Comparison of ENCODE assay signal across 8 cellular contexts in genomic region chr12:6943719-6944380, GRCh38. TPM values are rescaled to one million over a fixed set of nuclear protein-coding genes. Genes with fewer than 3 reads are reported as not detected.
DNase-seq lines count a peak whose midpoint lies in the region; ATAC-seq and TF ChIP-seq lines count a peak whose summit lies in the region.

TSS of gene C12orf57 (plus strand) at chr12:6944022. CDS start at chr12:6944122, 100 bp downstream.
TSS of gene RNU7-1 (plus strand) at chr12:6943816.

- H3K4me3 Mint-ChIP-seq in activated CD8-positive, alpha-beta T cell treated with anti-CD3 and anti-CD28 coated beads for 36 hours, result peak within 1 kb of the TSS; percentile 85
- peak within 1 kb of the TSS; percentile 95 for H3K4me3 Mint-ChIP-seq in memory B cell

- DNase-seq in CMK (ENCODE audit: low read depth) (peak; percentile 82), HK-2 (ENCODE audit: unreplicated experiment) (peak; percentile 90), NCI-H774 (lab: John Stamatoyannopoulos, UW) (peak; percentile 86), memory B cell (ENCODE audit: low spot score in 2 of 2) (peak; percentile 63 to 79)
- DNase-seq in activated CD8-positive, alpha-beta T cell treated with anti-CD3 and anti-CD28 coated beads for 36 hours, result peak; percentile 93
- DNase-seq in effector memory CD4-positive, alpha-beta T cell, result peak; percentile 62 to 71 (median 70)
- peak; percentile 86 for DNase-seq in stimulated activated CD8-positive, alpha-beta memory T cell treated with anti-CD3 and anti-CD28 coated beads, Interleukin-4, amount 100 ng/mL, for 48 hours

- no peaks in the 10 kb centered on the region for H3K9me3 ChIP-seq in effector memory CD4-positive, alpha-beta T cell (ENCODE audit: control insufficient read depth, low read length)

- intact Hi-C loops in activated CD8-positive, alpha-beta T cell treated with anti-CD3 and anti-CD28 coated beads for 36 hours (cut with micrococcal nuclease), result loop anchor here (2.0 to 10.0 kb wide), 3 partner anchors 17 to 161 kb away; partner anchors contain the start of genes C1RL and LPCAT3

- peaks cover 40% of the 10 kb centered on the region for H3K4me1 ChIP-seq in effector memory CD4-positive, alpha-beta T cell (ENCODE audit: control insufficient read depth, insufficient read depth, low read length, poor library complexity, severe bottlenecking)

- H3K4me3 ChIP-seq in effector memory CD4-positive, alpha-beta T cell (ENCODE audit: insufficient read depth, low read depth, low read length, poor library complexity, severe bottlenecking), result peak within 1 kb of the TSS; percentile 79

- H3K36me3 Mint-ChIP-seq in activated CD8-positive, alpha-beta T cell treated with anti-CD3 and anti-CD28 coated beads for 36 hours (ENCODE audit: low read depth), result peaks cover 42% of the 10 kb centered on the region
- H3K36me3 Mint-ChIP-seq in memory B cell, result peaks cover 4% of the 10 kb centered on the region

- H3K9me3 Mint-ChIP-seq in activated CD8-positive, alpha-beta T cell treated with anti-CD3 and anti-CD28 coated beads for 36 hours, result no peaks in the 10 kb centered on the region
- no peaks in the 10 kb centered on the region for H3K9me3 Mint-ChIP-seq in memory B cell

- no peaks in the 10 kb centered on the region for H3K36me3 ChIP-seq in effector memory CD4-positive, alpha-beta T cell (ENCODE audit: control insufficient read depth, insufficient read depth, low read length)

- peak within 1 kb of the TSS; percentile 93 for H3K27ac Mint-ChIP-seq in activated CD8-positive, alpha-beta T cell treated with anti-CD3 and anti-CD28 coated beads for 36 hours
- H3K27ac Mint-ChIP-seq in memory B cell, result peak within 1 kb of the TSS; percentile 100

- no peaks in the 10 kb centered on the region for H3K27me3 ChIP-seq in effector memory CD4-positive, alpha-beta T cell (replicated peaks; ENCODE audit: control insufficient read depth, insufficient read depth, low read length, poor library complexity, severe bottlenecking)

- H3K4me1 Mint-ChIP-seq in activated CD8-positive, alpha-beta T cell treated with anti-CD3 and anti-CD28 coated beads for 36 hours (ENCODE audit: low read depth), result peaks cover 54% of the 10 kb centered on the region
- peaks cover 39% of the 10 kb centered on the region for H3K4me1 Mint-ChIP-seq in memory B cell

- ATAC-seq in GM19467 (IDR thresholded peaks at IDR 0.05; ENCODE audit: unreplicated experiment), result peak; percentile 28
- ATAC-seq in activated CD8-positive, alpha-beta T cell treated with anti-CD3 and anti-CD28 coated beads for 36 hours, result peak; percentile 65
- ATAC-seq in memory B cell (ENCODE audit: low read depth), result peak; percentile 61

- no peak for TF ChIP-seq CTCF in activated CD8-positive, alpha-beta T cell treated with anti-CD3 and anti-CD28 coated beads for 36 hours (IDR thresholded peaks at IDR 0.05)

- CTCF ChIA-PET in activated CD8-positive, alpha-beta T cell treated with anti-CD3 and anti-CD28 coated beads for 36 hours (lab: Charles Lee), result interaction anchor here (0.6 to 22.8 kb wide), 17 partner anchors 15 to 249 kb away, joined by 3 to 460 read pairs (median 4); partner anchors contain the start of genes ATN1, C1RL, ENO2 and LPCAT3

- POLR2A ChIA-PET in activated CD8-positive, alpha-beta T cell treated with anti-CD3 and anti-CD28 coated beads for 36 hours (lab: Charles Lee), result interaction anchor here (0.7 to 36.0 kb wide), 46 partner anchors 5 to 517 kb away, joined by 3 to 1266 read pairs (median 6); partner anchors contain the start of genes ATN1, C12orf57, C1R and C1RL

- no peaks in the 10 kb centered on the region for H3K27me3 Mint-ChIP-seq in activated CD8-positive, alpha-beta T cell treated with anti-CD3 and anti-CD28 coated beads for 36 hours
- H3K27me3 Mint-ChIP-seq in memory B cell, result no peaks in the 10 kb centered on the region

- peak within 1 kb of the TSS; percentile 95 for H3K27ac ChIP-seq in effector memory CD4-positive, alpha-beta T cell (ENCODE audit: insufficient read depth, low read length, poor library complexity, severe bottlenecking)

RNA-seq across cellular contexts. Expression of gene C12orf57, which starts in this region (rescaled TPM):
- 100 to 1,000 TPM; 226 to 244 TPM for total RNA-seq in activated CD8-positive, alpha-beta T cell treated with anti-CD3 and anti-CD28 coated beads for 36 hours

RNA-seq across cellular contexts. Expression of gene RNU7-1, which starts in this region (rescaled TPM):
- not detected for total RNA-seq in activated CD8-positive, alpha-beta T cell treated with anti-CD3 and anti-CD28 coated beads for 36 hours

Comparison
In these comparisons a context has a peak if more than half of its experiments do, and no peak if none do; other contexts are left out.
1. Peak in every context shown above with its lines: DNase-seq, ATAC-seq, H3K4me3 ChIP-seq and H3K27ac ChIP-seq.